In genomic region chr19:31402529-31402928, GRCh38 we compare ENCODE assay signal across 10 cellular contexts.
"Had no signal": no experiment of that assay in that cellular context is flagged by ENCODE, and none has a peak within 500 bp of the region (broad histone marks: within the 10 kb centered on the region; RNA-seq: fewer than 3 reads in every experiment).

No MANE protein-coding gene starts in this region.

- H3K4me2 ChIP-seq: KMS-11 had no signal

- H3K4me3 ChIP-seq: GM23248 had no signal

- H2AFZ ChIP-seq: GM23248 had no signal

- H3K9ac ChIP-seq: GM23248, KMS-11 had no signal

- FAIRE-seq: H54 had no signal

- H3K27ac ChIP-seq: GM23248, HL-60, KMS-11 had no signal

- DNase-seq: GOT3, H9, HCEC 1CT, HFFc6, Karpas-422, KBM-7 had no signal
